Comparison of ENCODE assay signal across 11 cellular contexts in genomic region chr2:217804786-217805678, GRCh38.
DNase-seq lines count a peak whose midpoint lies in the region; ATAC-seq lines count a peak whose summit lies in the region.
"Had no signal": no experiment of that assay in that cellular context is flagged by ENCODE, and none has a peak within 500 bp of the region (broad histone marks: within the 10 kb centered on the region; RNA-seq: fewer than 3 reads in every experiment).

No MANE protein-coding gene starts in this region.

- H3K9me3 ChIP-seq in adipocyte (ENCODE audit: control insufficient read depth, low read length) (no peaks in the 10 kb centered on the region), skeletal muscle tissue (ENCODE audit: control insufficient read depth in 3 of 3, low read length in 3 of 3) (no peaks in the 10 kb centered on the region)

- ATAC-seq in left ventricle myocardium superior, result peak; percentile 35
- ATAC-seq in HG03457 (IDR thresholded peaks at IDR 0.05; ENCODE audit: unreplicated experiment), result no peak

- H3K27me3 ChIP-seq in adipocyte (replicated peaks; ENCODE audit: control insufficient read depth, insufficient read depth, low read length) (no peaks in the 10 kb centered on the region), skeletal muscle tissue (ENCODE audit: control insufficient read depth in 3 of 3, insufficient read depth in 3 of 3, low read length in 3 of 3) (no peaks in the 10 kb centered on the region)

- peak; percentile 3 for DNase-seq in Jurkat, Clone E6-1 (ENCODE audit: low read depth, low spot score)
- DNase-seq in adipocyte (ENCODE audit: low read depth) (peak; percentile 34), left ventricle myocardium superior (no peak), SHP77 treated with DMSO at 0.1 percent for 48 hours (lab: John Stamatoyannopoulos, UW) (no peak), NCI-H2196 (lab: John Stamatoyannopoulos, UW; ENCODE audit: unreplicated experiment) (no peak), AML-193 (lab: John Stamatoyannopoulos, UW) (no peak)
- DNase-seq: DMS79 treated with DMSO at 0.1 percent for 48 hours, NCI-H2081 treated with DMSO at 0.1 percent for 48 hours had no signal

- H3K4me1 ChIP-seq in adipocyte (ENCODE audit: control insufficient read depth, insufficient read depth, low read length) (peaks cover 26% of the 10 kb centered on the region), skeletal muscle tissue (ENCODE audit: control insufficient read depth in 3 of 3, insufficient read depth in 3 of 3, low read length in 3 of 3) (peaks cover 33 to 58% (median 47%) of the 10 kb centered on the region in 3 donors)

- peak overlapping the region; percentile 54 for H3K27ac ChIP-seq in skeletal muscle tissue (ENCODE audit: low read depth, low read length)
- H3K27ac ChIP-seq: cardiac muscle cell had no signal

- H3K36me3 ChIP-seq in adipocyte (ENCODE audit: control insufficient read depth, insufficient read depth, low read length, severe bottlenecking) (peaks cover 91% of the 10 kb centered on the region), skeletal muscle tissue (ENCODE audit: control insufficient read depth in 3 of 3, insufficient read depth in 3 of 3, low read length in 3 of 3) (peaks cover 68 to 85% (median 82%) of the 10 kb centered on the region in 3 donors)

- intact Hi-C loops in left ventricle myocardium superior (cut with micrococcal nuclease), result loop anchor here (5.0 kb wide), 1 partner anchor 67 kb away; no protein-coding TSS in a partner anchor

- H3K4me3 ChIP-seq in Jurkat, Clone E6-1 (ENCODE audit: low read length), result no peak overlapping the region
- H3K4me3 ChIP-seq in adipocyte (ENCODE audit: low read length), result no peak overlapping the region
- peak overlapping the region in 2 of 3 donors; percentile 22 to 23 for H3K4me3 ChIP-seq in skeletal muscle tissue (ENCODE audit: low read length in 3 of 3)
- H3K4me3 ChIP-seq: cardiac muscle cell had no signal

- H3K9ac ChIP-seq in adipocyte (ENCODE audit: low read length) (no peak overlapping the region), skeletal muscle tissue (ENCODE audit: low read depth in 1 of 3, low read length in 3 of 3) (peak overlapping the region in 1 of 3 donors; percentile 50)

Comparison
In these comparisons a context has a peak if more than half of its experiments do, and no peak if none do; other contexts are left out.
1. DNase-seq: peak in Jurkat, Clone E6-1 (single experiment) and adipocyte (single experiment); none in left ventricle myocardium superior (single experiment), SHP77 treated with DMSO at 0.1 percent for 48 hours (single experiment), NCI-H2196 (single experiment) and AML-193 (0 of 2).
2. H3K4me3 ChIP-seq: peak in skeletal muscle tissue (2 of 3); none in Jurkat, Clone E6-1 (single experiment) and adipocyte (single experiment).